Comparison of ENCODE assay signal across 1 cellular context in genomic region chr3:161273589-161274218, GRCh38.
TF ChIP-seq lines count a peak whose summit lies in the region.

No MANE protein-coding gene starts in this region.

TF ChIP-seq in GM23338, 12 proteins besides CTCF, POLR2A, EP300 and RAD21 (continued from another document):
- TF ChIP-seq ZNF462 (CRISPR knock-in tag; IDR thresholded peaks at IDR 0.05) = no peak
